8 cellular contexts compared by ENCODE assay signal in the genomic region with DNA sequence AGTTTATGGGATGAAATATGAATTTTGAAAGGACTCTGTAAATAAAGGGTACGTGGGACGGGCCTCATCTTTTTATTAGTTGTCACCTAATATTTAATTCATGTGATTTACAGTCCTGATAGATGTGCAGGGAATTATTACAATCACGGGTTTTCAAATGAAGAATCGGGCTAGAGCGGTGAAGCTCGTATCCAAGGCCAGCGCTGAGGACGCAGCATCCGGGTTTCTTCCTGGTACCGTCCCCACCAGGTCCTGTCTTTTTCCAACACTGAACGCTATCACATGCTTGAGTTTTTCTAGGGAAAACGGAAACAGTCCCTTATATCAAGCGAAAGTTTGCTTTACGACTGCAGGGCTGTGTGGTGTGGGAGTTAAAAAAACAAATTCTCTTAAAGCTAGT. TPM values are rescaled to one million over a fixed set of nuclear protein-coding genes. Genes with fewer than 3 reads are reported as not detected.
DNase-seq lines count a peak whose midpoint lies in the region; ATAC-seq and TF ChIP-seq lines count a peak whose summit lies in the region.

No MANE protein-coding gene starts in this region.

- intact Hi-C loops in CD8-positive, alpha-beta T cell (cut with DNase I, micrococcal nuclease), result loop anchor here in 1 of 2 experiments (10.0 kb wide), 1 partner anchor 535 kb away; a partner anchor contains a TSS
- intact Hi-C loops in heart left ventricle (cut with DNase I), result loop anchor here in 1 of 10 donors (1.0 kb wide), 1 partner anchor 10 kb away; a partner anchor contains a TSS
- intact Hi-C loops in ovary (cut with DNase I), result no loop called here

- POLR2A ChIA-PET in CD8-positive, alpha-beta T cell (lab: Charles Lee), result interaction anchor here (0.6 to 4.0 kb wide), 7 partner anchors 10 to 501 kb away, joined by 3 to 83 read pairs (median 4); a partner anchor contains a TSS

- ATAC-seq in CD8-positive, alpha-beta T cell, result no peak
- no peak for ATAC-seq in activated naive CD4-positive, alpha-beta T cell treated with anti-CD3 and anti-CD28 coated beads, Interleukin-2, amount 50 U/mL, for 72 hours
- ATAC-seq in heart left ventricle (peak in 1 of 4 donors; percentile 16), HG02840 (IDR thresholded peaks at IDR 0.05; ENCODE audit: low FRiP score, unreplicated experiment) (no peak)

- TF ChIP-seq POLR2A in heart left ventricle (IDR thresholded peaks at IDR 0.05) (no peak), ovary (IDR thresholded peaks at IDR 0.05) (no peak)

- H3K27ac ChIP-seq in CD8-positive, alpha-beta T cell (ENCODE audit: low read depth, low read length), result peak overlapping the region; percentile 89
- H3K27ac ChIP-seq in KOPT-K1 (ENCODE audit: low read depth, low read length, poor library complexity, severe bottlenecking) (peak overlapping the region; percentile 83), heart left ventricle (peak overlapping the region; percentile 95 to 99 (median 98)), ovary (peak overlapping the region; percentile 87 to 99)

- no peaks in the 10 kb centered on the region for H3K27me3 Mint-ChIP-seq in CD8-positive, alpha-beta T cell (ENCODE audit: low read depth)

- TF ChIP-seq EP300 in ovary (IDR thresholded peaks at IDR 0.05), result no peak

- H3K9me3 ChIP-seq in CD8-positive, alpha-beta T cell (ENCODE audit: low read length), result no peaks in the 10 kb centered on the region
- H3K9me3 ChIP-seq in KOPT-K1 (ENCODE audit: insufficient read depth, low read length, poor library complexity, severe bottlenecking) (no peaks in the 10 kb centered on the region), heart left ventricle (no peaks in the 10 kb centered on the region), ovary (no peaks in the 10 kb centered on the region)

- CTCF ChIA-PET in CD8-positive, alpha-beta T cell (lab: Charles Lee), result interaction anchor here (1.9 kb wide), 1 partner anchor 9 kb away, joined by 6 read pairs; no protein-coding TSS in a partner anchor

- peak overlapping the region; percentile 80 for H3K4me3 ChIP-seq in CD8-positive, alpha-beta T cell (ENCODE audit: low read depth, low read length)
- peak overlapping the region; percentile 38 to 82 (median 70) for H3K4me3 ChIP-seq in heart left ventricle
- peak overlapping the region; percentile 80 for H3K4me3 ChIP-seq in ovary

- TF ChIP-seq CTCF in CD8-positive, alpha-beta T cell (IDR thresholded peaks at IDR 0.05), result no peak
- TF ChIP-seq CTCF in heart left ventricle (IDR thresholded peaks at IDR 0.05) (no peak), ovary (IDR thresholded peaks at IDR 0.05) (no peak)

- H3K36me3 Mint-ChIP-seq in CD8-positive, alpha-beta T cell, result peaks cover 37% of the 10 kb centered on the region
- H3K36me3 Mint-ChIP-seq in activated naive CD4-positive, alpha-beta T cell treated with anti-CD3 and anti-CD28 coated beads, Interleukin-2, amount 50 U/mL, for 72 hours, result peaks cover 13 to 21% of the 10 kb centered on the region in 2 donors

- H3K27ac Mint-ChIP-seq in CD8-positive, alpha-beta T cell, result peak overlapping the region; percentile 98
- peak overlapping the region; percentile 98 to 99 for H3K27ac Mint-ChIP-seq in activated naive CD4-positive, alpha-beta T cell treated with anti-CD3 and anti-CD28 coated beads, Interleukin-2, amount 50 U/mL, for 72 hours

- peaks cover 20% of the 10 kb centered on the region for H3K36me3 ChIP-seq in CD8-positive, alpha-beta T cell (ENCODE audit: insufficient read depth, low read length)
- peaks cover 38% of the 10 kb centered on the region for H3K36me3 ChIP-seq in KOPT-K1 (ENCODE audit: insufficient read depth, low read length)
- peaks cover 0 to 61% (median 38%) of the 10 kb centered on the region in 9 donors for H3K36me3 ChIP-seq in heart left ventricle
- no peaks in the 10 kb centered on the region for H3K36me3 ChIP-seq in ovary

- 1 to 2% (median 2%) methylated on average over 14 of the region's 14 CpGs for WGBS in heart left ventricle, 4 donors
- 1 to 2% (median 1%) methylated on average over 14 of the region's 14 CpGs for WGBS in ovary, 3 donors

- H3K4me1 Mint-ChIP-seq in CD8-positive, alpha-beta T cell (ENCODE audit: low read depth), result peaks cover 33% of the 10 kb centered on the region

- no peaks in the 10 kb centered on the region for H3K9me3 Mint-ChIP-seq in CD8-positive, alpha-beta T cell
- H3K9me3 Mint-ChIP-seq in activated naive CD4-positive, alpha-beta T cell treated with anti-CD3 and anti-CD28 coated beads, Interleukin-2, amount 50 U/mL, for 72 hours, result no peaks in the 10 kb centered on the region

- H3K4me3 Mint-ChIP-seq in CD8-positive, alpha-beta T cell, result peak overlapping the region; percentile 93

- H3K4me1 ChIP-seq in CD8-positive, alpha-beta T cell (ENCODE audit: insufficient read depth, low read length), result peaks cover 15% of the 10 kb centered on the region
- H3K4me1 ChIP-seq in heart left ventricle, result peaks cover 2 to 57% (median 32%) of the 10 kb centered on the region in 12 donors
- H3K4me1 ChIP-seq in ovary (ENCODE audit: insufficient read depth), result peaks cover 3% of the 10 kb centered on the region

- DNase-seq in CD8-positive, alpha-beta T cell, result peak in 1 of 7 experiments; percentile 22
- no peak for DNase-seq in activated naive CD4-positive, alpha-beta T cell treated with anti-CD3 and anti-CD28 coated beads, Interleukin-2, amount 50 U/mL, for 72 hours (ENCODE audit: low spot score in 2 of 2)
- no peak for DNase-seq in heart left ventricle
- DNase-seq in ovary, result peak in 3 of 5 donors; percentile 34 to 50 (median 48)
- no peak for DNase-seq in epidermal melanocyte (ENCODE audit: insufficient read length, low spot score)
- DNase-seq in ecto neural progenitor cell (ENCODE audit: low spot score), result no peak

- no peaks in the 10 kb centered on the region for H3K27me3 ChIP-seq in CD8-positive, alpha-beta T cell (ENCODE audit: insufficient read depth, low read length)
- H3K27me3 ChIP-seq in heart left ventricle (no peaks in the 10 kb centered on the region), ovary (no peaks in the 10 kb centered on the region)

RNA-seq across cellular contexts. Expression of a gene that starts 0.8 kb away (rescaled TPM):
- total RNA-seq in CD8-positive, alpha-beta T cell, result 10 to 100 TPM; 30.4 to 34.5 TPM
- 10 to 100 TPM; 48.3 to 59.9 TPM for total RNA-seq in activated naive CD4-positive, alpha-beta T cell treated with anti-CD3 and anti-CD28 coated beads, Interleukin-2, amount 50 U/mL, for 72 hours
- 100 to 1,000 TPM in 7 of 9 donors, 10 to 100 TPM in 2; 15.3 to 179 (median 115) TPM for total RNA-seq in heart left ventricle
- 100 to 1,000 TPM; 121 to 235 TPM for polyA plus RNA-seq in heart left ventricle
- total RNA-seq in ovary, result 100 to 1,000 TPM in 4 of 7 donors, 10 to 100 TPM in 3; 26.3 to 287 (median 130) TPM
- polyA plus RNA-seq in ovary, result 100 to 1,000 TPM; 112 to 211 TPM

RNA-seq across cellular contexts. Expression of a gene that starts 6.2 kb away (rescaled TPM):
- total RNA-seq in CD8-positive, alpha-beta T cell, result under 1 TPM; 0.22 to 0.30 TPM
- 1 to 10 TPM; 2.1 to 2.2 TPM for total RNA-seq in activated naive CD4-positive, alpha-beta T cell treated with anti-CD3 and anti-CD28 coated beads, Interleukin-2, amount 50 U/mL, for 72 hours
- total RNA-seq in heart left ventricle (1 to 10 TPM; 1.8 to 6.9 (median 4.7) TPM), ovary (10 to 100 TPM in 1 of 7 donors, 1 to 10 TPM in 6; 3.4 to 10.2 (median 7.3) TPM)
- polyA plus RNA-seq in heart left ventricle (1 to 10 TPM; 2.6 to 6.3 TPM), ovary (1 to 10 TPM; 8.5 to 8.8 TPM)

RNA-seq across cellular contexts. Expression of a gene that starts 9.7 kb away (rescaled TPM):
- total RNA-seq in CD8-positive, alpha-beta T cell, result 1 to 10 TPM; 1.8 to 2.0 TPM
- 10 to 100 TPM; 26.3 to 32.3 TPM for total RNA-seq in activated naive CD4-positive, alpha-beta T cell treated with anti-CD3 and anti-CD28 coated beads, Interleukin-2, amount 50 U/mL, for 72 hours
- total RNA-seq in heart left ventricle (10 to 100 TPM; 10.6 to 48.3 (median 13.8) TPM), ovary (10 to 100 TPM; 18.7 to 34.3 (median 20.3) TPM)
- polyA plus RNA-seq in heart left ventricle (10 to 100 TPM in 1 of 2 donors, 1 to 10 TPM in 1; 5.2 to 14.7 TPM), ovary (10 to 100 TPM; 17.6 to 18.1 TPM)

RNA-seq across cellular contexts. Expression of a gene that starts 10.3 kb away (rescaled TPM):
- 10 to 100 TPM; 55.5 to 59.7 TPM for total RNA-seq in CD8-positive, alpha-beta T cell
- 100 to 1,000 TPM in 1 of 2 donors, 10 to 100 TPM in 1; 84.9 to 107 TPM for total RNA-seq in activated naive CD4-positive, alpha-beta T cell treated with anti-CD3 and anti-CD28 coated beads, Interleukin-2, amount 50 U/mL, for 72 hours
- total RNA-seq in heart left ventricle (100 to 1,000 TPM; 159 to 294 (median 255) TPM), ovary (10 to 100 TPM; 28.3 to 49.2 (median 43.4) TPM)
- polyA plus RNA-seq in heart left ventricle (100 to 1,000 TPM; 314 to 601 TPM), ovary (10 to 100 TPM; 48.7 to 82.8 TPM)

RNA-seq across cellular contexts. Expression of a gene that starts 50.3 kb away (rescaled TPM):
- total RNA-seq in CD8-positive, alpha-beta T cell, result 1 to 10 TPM; 2.8 to 3.1 TPM
- total RNA-seq in activated naive CD4-positive, alpha-beta T cell treated with anti-CD3 and anti-CD28 coated beads, Interleukin-2, amount 50 U/mL, for 72 hours, result 1 to 10 TPM; 2.2 to 4.8 TPM
- total RNA-seq in heart left ventricle (under 1 TPM in 8 of 9 donors, not detected in 1; 0.12 to 0.47 (median 0.30) TPM), ovary (1 to 10 TPM in 4 of 7 donors, under 1 TPM in 3; 0.73 to 2.0 (median 1.2) TPM)
- polyA plus RNA-seq in heart left ventricle (under 1 TPM; 0.19 to 0.23 TPM), ovary (under 1 TPM; 0.28 to 0.30 TPM)

Comparison
In these comparisons a context has a peak if more than half of its experiments do, and no peak if none do; other contexts are left out.
1. DNase-seq: peak in ovary (3 of 5); none in activated naive CD4-positive, alpha-beta T cell treated with anti-CD3 and anti-CD28 coated beads, Interleukin-2, amount 50 U/mL, for 72 hours (0 of 2), heart left ventricle (0 of 5), epidermal melanocyte (single experiment) and ecto neural progenitor cell (single experiment).
2. Peak in every context shown above with its lines, with median percentiles within 50 percentile points of each other: H3K27ac ChIP-seq and H3K4me3 ChIP-seq.